17 cellular contexts compared by ENCODE assay signal in genomic region chr9:91773166-91773565, GRCh38.
DNase-seq lines count a peak whose midpoint lies in the region; ATAC-seq and TF ChIP-seq lines count a peak whose summit lies in the region.
"Had no signal": no experiment of that assay in that cellular context is flagged by ENCODE, and none has a peak within 500 bp of the region (broad histone marks: within the 10 kb centered on the region; RNA-seq: fewer than 3 reads in every experiment).

No MANE protein-coding gene starts in this region.

- H3K36me3 Mint-ChIP-seq in activated naive CD4-positive, alpha-beta T cell treated with anti-CD3 and anti-CD28 coated beads, Interleukin-2, amount 50 U/mL, for 72 hours, result no peaks in the 10 kb centered on the region
- H3K36me3 Mint-ChIP-seq: IgD-negative memory B cell had no signal

- no peak for TF ChIP-seq RAD21 in SK-N-SH (IDR thresholded peaks at IDR 0.05; ENCODE audit: low read length)

- H3K4me3 ChIP-seq in AG10803 (ENCODE audit: low read length), result no peak overlapping the region
- H3K4me3 ChIP-seq in SK-N-SH (ENCODE audit: low read depth in 2 of 2, low read length in 1 of 2), result no peak overlapping the region
- no peak overlapping the region for H3K4me3 ChIP-seq in hepatocyte
- H3K4me3 ChIP-seq in rectal smooth muscle tissue (ENCODE audit: low read length), result no peak overlapping the region
- H3K4me3 ChIP-seq: GM12878 had no signal

- TF ChIP-seq CTCF in AG10803 (conservative IDR thresholded peaks at IDR 0.05; ENCODE audit: low read length), result no peak
- no peak for TF ChIP-seq CTCF in SK-N-SH (IDR thresholded peaks at IDR 0.05)
- no peak for TF ChIP-seq CTCF in hepatocyte (IDR thresholded peaks at IDR 0.05; ENCODE audit: poor library complexity)

- H3K4me1 ChIP-seq in SK-N-SH (ENCODE audit: control insufficient read depth in 1 of 2, insufficient read depth in 2 of 2, low read depth in 1 of 2, low read length in 1 of 2) (peaks cover 0 to 37% of the 10 kb centered on the region in 2 experiments; a peak in 1 of 4 replicates), hepatocyte (ENCODE audit: insufficient read depth) (peaks cover 46% of the 10 kb centered on the region), rectal smooth muscle tissue (ENCODE audit: control insufficient read depth, insufficient read depth, low read length) (peaks cover 47% of the 10 kb centered on the region)

- H3K9ac ChIP-seq in SK-N-SH (no peak overlapping the region), rectal smooth muscle tissue (ENCODE audit: low read length) (no peak overlapping the region)

- DNase-seq in AG10803 (ENCODE audit: low read depth), result peak; percentile 24
- DNase-seq in SK-N-SH, result peak; percentile 46
- DNase-seq in hepatocyte (ENCODE audit: low spot score), result no peak
- no peak for DNase-seq in stimulated activated naive CD8-positive, alpha-beta T cell treated with anti-CD3 and anti-CD28 coated beads, Interleukin-15, Interleukin-2, amounts not matched to agents 100 U/mL and 50 U/mL, for 24 hours
- no peak for DNase-seq in activated naive CD4-positive, alpha-beta T cell treated with anti-CD3 and anti-CD28 coated beads, Interleukin-2, amount 50 U/mL, for 72 hours (ENCODE audit: low spot score in 2 of 2)
- no peak for DNase-seq in GOT3 (lab: John Stamatoyannopoulos, UW)
- DNase-seq: NCI-H1436; NCI-H2081; NCI-H226; NCI-H69; NK-92 treated with Interleukin-12 subunit alpha and Interleukin-12 subunit beta, amount 100 ng/mL, for 24 hours; PC-3 had no signal

- H4K20me1 ChIP-seq in SK-N-SH (ENCODE audit: insufficient read depth), result no peaks in the 10 kb centered on the region
- H4K20me1 ChIP-seq in hepatocyte (ENCODE audit: insufficient read depth, poor library complexity, severe bottlenecking), result peaks cover 7% of the 10 kb centered on the region

- H3K36me3 ChIP-seq in SK-N-SH (replicated peaks in 1 of 2; ENCODE audit: control insufficient read depth in 1 of 2, insufficient read depth in 2 of 2, low read length in 1 of 2), result no peaks in the 10 kb centered on the region
- no peaks in the 10 kb centered on the region for H3K36me3 ChIP-seq in hepatocyte (replicated peaks; ENCODE audit: insufficient read depth, low read depth)
- H3K36me3 ChIP-seq in rectal smooth muscle tissue (ENCODE audit: control insufficient read depth, insufficient read depth, low read length), result no peaks in the 10 kb centered on the region

- whole genome bisulfite sequencing in SK-N-SH (ENCODE audit: low lambda C conversion rate), result 40% methylated on average over 13 of the region's 13 CpGs
- 47% methylated on average over 13 of the region's 13 CpGs for WGBS in hepatocyte (ENCODE audit: low lambda C conversion rate, missing lambda C conversion rate)

- CTCF ChIA-PET in SK-N-SH (lab: Yijun Ruan, JAX), result interaction anchor here (0.7 to 30.4 kb wide), 13 partner anchors 10 to 859 kb away, joined by 3 to 495 read pairs (median 4); partner anchors contain the start of gene ROR2

- H3K9me2 ChIP-seq in SK-N-SH, result no peaks in the 10 kb centered on the region
- H3K9me2 ChIP-seq in hepatocyte (replicated peaks; ENCODE audit: insufficient read depth), result no peaks in the 10 kb centered on the region

- no peak for TF ChIP-seq EP300 in SK-N-SH (IDR thresholded peaks at IDR 0.05; ENCODE audit: borderline replicate concordance in 1 of 2, low read depth in 1 of 2, low read length in 1 of 2)

- H3K27me3 ChIP-seq in SK-N-SH (ENCODE audit: insufficient read depth) (peaks cover 35% of the 10 kb centered on the region; the same call in 1 of the 2 replicates), hepatocyte (no peaks in the 10 kb centered on the region), rectal smooth muscle tissue (ENCODE audit: control insufficient read depth, insufficient read depth, low read length) (no peaks in the 10 kb centered on the region)

- H3K9me3 Mint-ChIP-seq in activated naive CD4-positive, alpha-beta T cell treated with anti-CD3 and anti-CD28 coated beads, Interleukin-2, amount 50 U/mL, for 72 hours, result no peaks in the 10 kb centered on the region
- H3K9me3 Mint-ChIP-seq: IgD-negative memory B cell had no signal

- no peak overlapping the region for H3K27ac Mint-ChIP-seq in activated naive CD4-positive, alpha-beta T cell treated with anti-CD3 and anti-CD28 coated beads, Interleukin-2, amount 50 U/mL, for 72 hours
- H3K27ac Mint-ChIP-seq: IgD-negative memory B cell had no signal

- H3K9me3 ChIP-seq in SK-N-SH, result no peaks in the 10 kb centered on the region
- no peaks in the 10 kb centered on the region for H3K9me3 ChIP-seq in hepatocyte (ENCODE audit: low read depth)

- POLR2A ChIA-PET in SK-N-SH (lab: Yijun Ruan, JAX), result interaction anchor here (0.6 kb wide), 1 partner anchor 552 kb away, joined by 3 read pairs; no protein-coding TSS in a partner anchor

- no peaks in the 10 kb centered on the region for H3F3A ChIP-seq in SK-N-SH (replicated peaks; ENCODE audit: insufficient read depth)

- peak overlapping the region in 1 of 2 experiments; percentile 34; a peak in 1 of 4 replicates for H3K27ac ChIP-seq in SK-N-SH (ENCODE audit: low read depth in 2 of 2, low read length in 1 of 2)
- H3K27ac ChIP-seq in hepatocyte, result peak overlapping the region; percentile 4
- peak overlapping the region; percentile 57 for H3K27ac ChIP-seq in rectal smooth muscle tissue (ENCODE audit: low read depth, low read length)
- H3K27ac ChIP-seq: C4-2B had no signal

- ATAC-seq in stimulated activated naive CD8-positive, alpha-beta T cell treated with anti-CD3 and anti-CD28 coated beads, Interleukin-15, Interleukin-2, amounts not matched to agents 100 U/mL and 50 U/mL, for 24 hours, result no peak
- ATAC-seq in activated naive CD4-positive, alpha-beta T cell treated with anti-CD3 and anti-CD28 coated beads, Interleukin-2, amount 50 U/mL, for 72 hours, result no peak
- no peak for ATAC-seq in GM21619 (IDR thresholded peaks at IDR 0.05; ENCODE audit: unreplicated experiment)
- ATAC-seq: GM12878, PC-3 had no signal

- H3K4me2 ChIP-seq in SK-N-SH (no peak overlapping the region), hepatocyte (no peak overlapping the region)

- H3K79me2 ChIP-seq in SK-N-SH (ENCODE audit: insufficient read depth) (no peaks in the 10 kb centered on the region), hepatocyte (peaks cover 49% of the 10 kb centered on the region)

- H2AFZ ChIP-seq in SK-N-SH (ENCODE audit: low read depth) (no peak overlapping the region), hepatocyte (no peak overlapping the region)

TF ChIP-seq in SK-N-SH, 30 proteins besides CTCF, POLR2A, EP300 and RAD21 (continues in another document):
- no peak for TF ChIP-seq ZBTB33 (IDR thresholded peaks at IDR 0.05; ENCODE audit: borderline replicate concordance, low read depth)
- no peak for TF ChIP-seq TEAD4 (IDR thresholded peaks at IDR 0.05; ENCODE audit: borderline replicate concordance, insufficient read depth)
- TF ChIP-seq TAF1 (IDR thresholded peaks at IDR 0.05; ENCODE audit: borderline replicate concordance, low read depth, low read length), result no peak
- TF ChIP-seq ELF1 (IDR thresholded peaks at IDR 0.05), result no peak
- no peak for TF ChIP-seq TCF12 (IDR thresholded peaks at IDR 0.05)
- TF ChIP-seq MXI1 (IDR thresholded peaks at IDR 0.05; ENCODE audit: low read depth, low read length), result no peak
- TF ChIP-seq RFX5 (IDR thresholded peaks at IDR 0.05; ENCODE audit: low read length), result no peak
- no peak for TF ChIP-seq FOSL2 (IDR thresholded peaks at IDR 0.05; ENCODE audit: borderline replicate concordance, low read depth)
- TF ChIP-seq RCOR1 (IDR thresholded peaks at IDR 0.05; ENCODE audit: low read length), result no peak
- TF ChIP-seq GABPA (IDR thresholded peaks at IDR 0.05; ENCODE audit: low read depth), result no peak
- TF ChIP-seq MAX (IDR thresholded peaks at IDR 0.05; ENCODE audit: low read depth), result no peak
- no peak for TF ChIP-seq REST (IDR thresholded peaks at IDR 0.05; ENCODE audit: low read depth, low read length)

Comparison
In these comparisons a context has a peak if more than half of its experiments do, and no peak if none do; other contexts are left out.
1. DNase-seq: peak in AG10803 (single experiment) and SK-N-SH (single experiment); none in hepatocyte (single experiment), stimulated activated naive CD8-positive, alpha-beta T cell treated with anti-CD3 and anti-CD28 coated beads, Interleukin-15, Interleukin-2, amounts not matched to agents 100 U/mL and 50 U/mL, for 24 hours (single experiment), activated naive CD4-positive, alpha-beta T cell treated with anti-CD3 and anti-CD28 coated beads, Interleukin-2, amount 50 U/mL, for 72 hours (0 of 2) and GOT3 (single experiment).